Comparison of ENCODE assay signal across 7 cellular contexts in the genomic region with DNA sequence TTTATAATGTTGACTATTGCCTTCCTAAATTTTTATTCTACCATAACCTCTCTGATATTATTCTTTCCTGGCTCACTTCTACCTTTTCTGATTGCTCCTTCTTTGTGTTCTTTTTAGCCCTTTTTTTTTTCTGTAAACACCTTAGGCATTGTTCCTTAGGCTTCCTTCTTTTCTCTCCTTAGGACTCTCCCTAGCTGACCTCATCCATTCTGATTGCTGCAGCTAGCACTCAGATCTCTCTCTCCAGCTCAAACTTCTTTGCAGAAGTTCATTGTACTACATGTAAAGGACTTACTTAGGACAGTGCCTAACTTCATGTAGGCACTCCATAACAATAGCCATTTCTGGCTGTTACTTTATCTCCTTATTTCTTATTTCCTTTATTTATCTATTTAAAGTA.
A peak's percentile ranks its signal among the peaks of the same experiment; 100 is the strongest.
DNase-seq lines count a peak whose midpoint lies in the region; ATAC-seq, FAIRE-seq and TF ChIP-seq lines count a peak whose summit lies in the region.
"Not testable (repeated sequence)": the region's sequence is repeated elsewhere in the genome, so short reads cannot be mapped to it uniquely, and the experiment has no call there.

No MANE protein-coding gene starts in this region.

- H3K27ac ChIP-seq in body of pancreas = peak overlapping the region in 3 of 4 donors; percentile 44 to 65 (median 59)
- not testable (repeated sequence) for H3K27ac ChIP-seq in endothelial cell of umbilical vein (ENCODE audit: insufficient read depth, low read depth, low read length)
- peak overlapping the region in 1 of 2 donors; percentile 85 for H3K27ac ChIP-seq in right atrium auricular region

- DNase-seq in D721Med (ENCODE audit: insufficient read length, low spot score); body of pancreas; right atrium auricular region (ENCODE audit: low spot score); mesothelial cell of epicardium (ENCODE audit: low spot score in 2 of 2, unreplicated experiment in 2 of 2): not testable (repeated sequence)
- DNase-seq in NT2/D1 (ENCODE audit: low read depth, low spot score) (peak; percentile 28), endothelial cell of umbilical vein (ENCODE audit: low read depth, low spot score) (peak; percentile 48), renal cortical epithelial cell (ENCODE audit: low read depth) (peak; percentile 31)

- dilution Hi-C loops in endothelial cell of umbilical vein (cut with MboI; ENCODE audit: extremely low pct_ligation_motif_present, low sequenced_read_pairs) = not testable (repeated sequence)

- not testable (repeated sequence) for H2AFZ ChIP-seq in endothelial cell of umbilical vein (ENCODE audit: low read depth, low read length)

- H3K4me1 Mint-ChIP-seq in mesothelial cell of epicardium = peaks cover 26% of the 10 kb centered on the region

- not testable (repeated sequence) for H3K9ac ChIP-seq in NT2/D1 (ENCODE audit: insufficient read length, low read depth); endothelial cell of umbilical vein (replicated peaks; ENCODE audit: extremely low read depth, insufficient read depth, low read length)

- not testable (repeated sequence) for H3K79me2 ChIP-seq in endothelial cell of umbilical vein (ENCODE audit: control insufficient read depth, insufficient read depth, low read length)

- BruUV-seq in endothelial cell of umbilical vein (replicated peaks; lab: Mats Ljungman, UMichigan) = not testable (repeated sequence)

- H3K27ac Mint-ChIP-seq in mesothelial cell of epicardium = peak overlapping the region; percentile 31

- intact Hi-C loops in body of pancreas (cut with DNase I); endothelial cell of umbilical vein (cut with micrococcal nuclease): not testable (repeated sequence)

- TF ChIP-seq CTCF in D721Med (IDR thresholded peaks at IDR 0.05; ENCODE audit: insufficient read depth, missing control alignments); body of pancreas (IDR thresholded peaks at IDR 0.05); endothelial cell of umbilical vein (IDR thresholded peaks at IDR 0.05; ENCODE audit: extremely low read depth in 1 of 2, insufficient read depth in 1 of 2, low read depth in 1 of 2, low read length in 2 of 2); right atrium auricular region (IDR thresholded peaks at IDR 0.05); mesothelial cell of epicardium (IDR thresholded peaks at IDR 0.05; ENCODE audit: unreplicated experiment): not testable (repeated sequence)

- H3K4me1 ChIP-seq in NT2/D1 (ENCODE audit: insufficient read depth, insufficient read length); right atrium auricular region: not testable (repeated sequence)
- H3K4me1 ChIP-seq in body of pancreas (peaks cover 44% of the 10 kb centered on the region), endothelial cell of umbilical vein (ENCODE audit: control insufficient read depth, extremely low read depth, insufficient read depth, low read length) (peaks cover 18% of the 10 kb centered on the region)

- not testable (repeated sequence) for TF ChIP-seq POLR2A in body of pancreas (IDR thresholded peaks at IDR 0.05); endothelial cell of umbilical vein (IDR thresholded peaks at IDR 0.05; ENCODE audit: low read depth, low read length)

- not testable (repeated sequence) for H3K9me3 Mint-ChIP-seq in mesothelial cell of epicardium

- ATAC-seq in body of pancreas = not testable (repeated sequence)

- H3K4me3 ChIP-seq in NT2/D1 (ENCODE audit: insufficient read length, low read depth); body of pancreas; endothelial cell of umbilical vein (replicated peaks in 1 of 3; ENCODE audit: insufficient read depth in 1 of 3, low read depth in 1 of 3, low read length in 3 of 3): not testable (repeated sequence)
- H3K4me3 ChIP-seq in right atrium auricular region = peak overlapping the region; percentile 40 to 50

- H3K4me2 ChIP-seq in endothelial cell of umbilical vein (ENCODE audit: insufficient read depth, low read length) = not testable (repeated sequence)

- H4K20me1 ChIP-seq in endothelial cell of umbilical vein (replicated peaks; ENCODE audit: control insufficient read depth, extremely low read depth, insufficient read depth, low read length) = not testable (repeated sequence)

- POLR2A ChIA-PET in endothelial cell of umbilical vein (lab: Charles Lee) = not testable (repeated sequence)

- not testable (repeated sequence) for H3K27me3 ChIP-seq in NT2/D1 (ENCODE audit: insufficient read depth, insufficient read length); body of pancreas; endothelial cell of umbilical vein (ENCODE audit: control insufficient read depth in 2 of 2, insufficient read depth in 2 of 2, low read length in 2 of 2); right atrium auricular region

- H3K9me3 ChIP-seq in NT2/D1 (ENCODE audit: insufficient read depth, low read length); body of pancreas; endothelial cell of umbilical vein (replicated peaks; ENCODE audit: control insufficient read depth, insufficient read depth, low read length); right atrium auricular region: not testable (repeated sequence)

- CTCF ChIA-PET in endothelial cell of umbilical vein (lab: Charles Lee) = interaction anchor here (1.2 to 3.1 kb wide), 4 partner anchors 35 to 253 kb away, joined by 4 to 78 read pairs (median 20); no protein-coding TSS in a partner anchor

- not testable (repeated sequence) for H3K27me3 Mint-ChIP-seq in mesothelial cell of epicardium (ENCODE audit: low read depth)

- H3K9me1 ChIP-seq in endothelial cell of umbilical vein (replicated peaks; ENCODE audit: control insufficient read depth, extremely low read depth, insufficient read depth, low read length) = not testable (repeated sequence)

- peak; percentile 16 for FAIRE-seq in D721Med (lab: Jason Lieb, UNC)
- FAIRE-seq in endothelial cell of umbilical vein (lab: Jason Lieb, UNC) = not testable (repeated sequence)

- H3K36me3 ChIP-seq in NT2/D1 (ENCODE audit: insufficient read depth, insufficient read length, low read length); body of pancreas (replicated peaks in 1 of 2; ENCODE audit: insufficient read depth in 1 of 2, low read depth in 2 of 2); endothelial cell of umbilical vein (ENCODE audit: control insufficient read depth in 2 of 2, extremely low read depth in 1 of 2, insufficient read depth in 2 of 2, low read length in 2 of 2); right atrium auricular region: not testable (repeated sequence)

- H3K4me3 Mint-ChIP-seq in mesothelial cell of epicardium = not testable (repeated sequence)

- not testable (repeated sequence) for H3K36me3 Mint-ChIP-seq in mesothelial cell of epicardium
